6 cellular contexts compared by ENCODE assay signal in genomic region chr3:50244813-50245212, GRCh38. TPM values are rescaled to one million over a fixed set of nuclear protein-coding genes. Genes with fewer than 3 reads are reported as not detected.
DNase-seq lines count a peak whose midpoint lies in the region; TF ChIP-seq lines count a peak whose summit lies in the region.
"Not testable (repeated sequence)": the region's sequence is repeated elsewhere in the genome, so short reads cannot be mapped to it uniquely, and the experiment has no call there.

No MANE protein-coding gene starts in this region.

- not testable (repeated sequence) for H3K9me2 ChIP-seq in DOHH2 (replicated peaks; ENCODE audit: control insufficient read depth, low read length)

- peaks cover 19% of the 10 kb centered on the region for H3F3A ChIP-seq in DOHH2 (ENCODE audit: control insufficient read depth, insufficient read depth)

- H3K4me3 ChIP-seq in DOHH2 (ENCODE audit: low read length); WERI-Rb-1 (ENCODE audit: low read depth, low read length); ascending aorta; cardiac muscle cell; suprapubic skin: not testable (repeated sequence)

- not testable (repeated sequence) for TF ChIP-seq CTCF in DOHH2 (IDR thresholded peaks at IDR 0.05; ENCODE audit: low read depth, low read length, poor library complexity, severe bottlenecking); WERI-Rb-1 (IDR thresholded peaks at IDR 0.05; ENCODE audit: low read depth, low read length); ascending aorta (IDR thresholded peaks at IDR 0.05); cardiac muscle cell (IDR thresholded peaks at IDR 0.05; ENCODE audit: low read depth, low read length); nephron progenitor cell (IDR thresholded peaks at IDR 0.05); suprapubic skin (IDR thresholded peaks at IDR 0.05)

- intact Hi-C loops in ascending aorta (cut with DNase I) = not testable (repeated sequence)

- peak overlapping the region; percentile 99 for H3K27ac Mint-ChIP-seq in nephron progenitor cell

- not testable (repeated sequence) for H3K9me3 Mint-ChIP-seq in nephron progenitor cell

- DNase-seq in WERI-Rb-1; ascending aorta (ENCODE audit: low spot score in 2 of 2); cardiac muscle cell (ENCODE audit: low read depth in 1 of 2, low spot score in 1 of 2); nephron progenitor cell; suprapubic skin (ENCODE audit: low spot score in 2 of 2): not testable (repeated sequence)

- peaks cover 65% of the 10 kb centered on the region for H3K4me1 Mint-ChIP-seq in nephron progenitor cell

- WGBS in suprapubic skin = 63% methylated on average over 6 of the region's 6 CpGs

- H3K4me2 ChIP-seq in DOHH2 (ENCODE audit: low read length) = not testable (repeated sequence)

- peaks cover 92% of the 10 kb centered on the region for H3K79me2 ChIP-seq in DOHH2 (ENCODE audit: control insufficient read depth, low read length)

- TF ChIP-seq EP300 in suprapubic skin (IDR thresholded peaks at IDR 0.05) = not testable (repeated sequence)

- not testable (repeated sequence) for H3K27me3 ChIP-seq in DOHH2 (ENCODE audit: control insufficient read depth, low read length); WERI-Rb-1 (ENCODE audit: insufficient read depth, low read depth, severe bottlenecking); ascending aorta; cardiac muscle cell; suprapubic skin

- peaks cover 23% of the 10 kb centered on the region; the same call in 1 of the 2 replicates for H4K20me1 ChIP-seq in DOHH2 (ENCODE audit: control insufficient read depth, insufficient read depth, low read depth, low read length)

- H3K27ac ChIP-seq in DOHH2 (ENCODE audit: low read depth, low read length) (0 out of 2 replicates have a peak overlapping the region, but pooled peaks have one; percentile 13), WERI-Rb-1 (peak overlapping the region; percentile 85; the same call in 1 of the 2 replicates), ascending aorta (peak overlapping the region; percentile 88 to 92), cardiac muscle cell (peak overlapping the region; percentile 62), suprapubic skin (peak overlapping the region; percentile 76)

- H3K36me3 Mint-ChIP-seq in nephron progenitor cell (ENCODE audit: low read depth) = not testable (repeated sequence)

- H3K36me3 ChIP-seq in DOHH2 (ENCODE audit: control insufficient read depth, low read length) (peaks cover 31% of the 10 kb centered on the region), WERI-Rb-1 (peaks cover 12% of the 10 kb centered on the region), ascending aorta (peaks cover 8 to 10% of the 10 kb centered on the region in 2 donors)
- H3K36me3 ChIP-seq in cardiac muscle cell, suprapubic skin: not testable (repeated sequence)

- not testable (repeated sequence) for H3K9me3 ChIP-seq in DOHH2 (ENCODE audit: control insufficient read depth, insufficient read depth, low read length); WERI-Rb-1 (ENCODE audit: severe bottlenecking); ascending aorta; cardiac muscle cell (ENCODE audit: low read depth); suprapubic skin

- not testable (repeated sequence) for H3K27me3 Mint-ChIP-seq in nephron progenitor cell (ENCODE audit: low read depth, poor library complexity)

- H3K4me1 ChIP-seq in DOHH2 (ENCODE audit: control insufficient read depth, low read length) (peaks cover 69% of the 10 kb centered on the region), ascending aorta (peaks cover 57 to 90% of the 10 kb centered on the region in 2 donors), cardiac muscle cell (ENCODE audit: low read depth) (peaks cover 27% of the 10 kb centered on the region), suprapubic skin (peaks cover 99% of the 10 kb centered on the region)

- TF ChIP-seq POLR2A in suprapubic skin (IDR thresholded peaks at IDR 0.05) = not testable (repeated sequence)

- H3K4me3 Mint-ChIP-seq in nephron progenitor cell = peak overlapping the region; percentile 25

RNA-seq across cellular contexts. Expression of gene GNAI2, which starts 8.8 kb away (rescaled TPM):
- 283 TPM for total RNA-seq in ascending aorta
- total RNA-seq in cardiac muscle cell = 160 and 179 TPM in 2 replicates
- polyA plus RNA-seq in cardiac muscle cell = 255 and 285 TPM in 2 replicates
- total RNA-seq in suprapubic skin = 10 to 100 TPM; 70.9 to 91.3 (median 76.7) TPM

RNA-seq across cellular contexts. Expression of gene SEMA3B, which starts 24.1 kb away (rescaled TPM):
- 24.2 TPM for total RNA-seq in ascending aorta
- 16.7 and 25.9 TPM in 2 replicates for total RNA-seq in cardiac muscle cell
- polyA plus RNA-seq in cardiac muscle cell = 20.6 and 23.1 TPM in 2 replicates
- total RNA-seq in suprapubic skin = 1 to 10 TPM; 2.9 to 5.2 (median 4.1) TPM

RNA-seq across cellular contexts. Expression of gene LSMEM2, which starts 34.1 kb away (rescaled TPM):
- total RNA-seq in ascending aorta (not detected), cardiac muscle cell (26.4 and 29.2 TPM in 2 replicates), suprapubic skin (under 1 TPM in 1 of 4 donors, not detected in 3; 0.30 TPM)
- polyA plus RNA-seq in cardiac muscle cell = 16.4 and 18.1 TPM in 2 replicates

RNA-seq across cellular contexts. Expression of gene SLC38A3, which starts 39.7 kb away (rescaled TPM):
- not detected for total RNA-seq in ascending aorta
- total RNA-seq in cardiac muscle cell = 9.5 and 14.7 TPM in 2 replicates
- polyA plus RNA-seq in cardiac muscle cell = 13.4 and 18.5 TPM in 2 replicates
- total RNA-seq in suprapubic skin = 1 to 10 TPM in 2 of 4 donors, under 1 TPM in 2; 0.25 to 2.2 (median 1.00) TPM

RNA-seq across cellular contexts. Expression of gene IFRD2, which starts 47.4 kb away (rescaled TPM):
- total RNA-seq in ascending aorta = 231 TPM
- 61.0 and 75.3 TPM in 2 replicates for total RNA-seq in cardiac muscle cell
- 106 and 110 TPM in 2 replicates for polyA plus RNA-seq in cardiac muscle cell
- 10 to 100 TPM; 56.3 to 84.9 (median 75.2) TPM for total RNA-seq in suprapubic skin

Comparison
In these comparisons a context has a peak if more than half of its experiments do, and no peak if none do; other contexts are left out.
1. H3K27ac ChIP-seq: peak in every context shown above with its lines; median percentile 90 in ascending aorta; 85 in WERI-Rb-1; 76 in suprapubic skin; 62 in cardiac muscle cell; 13 in DOHH2.
2. RNA of gene LSMEM2, which starts 34.1 kb away (total RNA-seq): 26.4 to 29.2 TPM in cardiac muscle cell; not detected in ascending aorta (single experiment) and 0.30 TPM in suprapubic skin; every median in the first group is over 10 times any median in the second.